Comparison of ENCODE assay signal across 10 cellular contexts in the genomic region with DNA sequence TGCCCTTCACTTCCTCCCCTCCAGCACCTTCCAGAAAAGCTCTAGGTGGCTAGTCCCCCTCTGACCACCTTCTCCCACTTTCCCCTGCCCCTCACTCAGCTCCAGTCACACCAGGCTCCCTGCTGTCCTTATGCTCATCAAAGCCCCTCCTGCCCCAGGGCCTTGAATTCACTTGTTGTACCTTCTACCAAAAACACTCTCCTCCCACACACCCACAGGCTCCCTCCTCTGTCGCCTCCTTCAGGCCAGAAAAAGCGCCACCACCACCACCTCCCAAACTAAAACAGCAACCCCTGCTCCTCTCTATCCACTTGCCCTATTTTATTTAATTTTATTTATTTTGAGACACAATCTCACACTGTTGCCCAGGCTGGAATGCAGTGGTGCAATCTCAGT. TPM values are rescaled to one million over a fixed set of nuclear protein-coding genes. Genes with fewer than 3 reads are reported as not detected.
A peak's percentile ranks its signal among the peaks of the same experiment; 100 is the strongest.
DNase-seq lines count a peak whose midpoint lies in the region; ATAC-seq and TF ChIP-seq lines count a peak whose summit lies in the region.
"Had no signal": no experiment of that assay in that cellular context is flagged by ENCODE, and none has a peak within 500 bp of the region (broad histone marks: within the 10 kb centered on the region; RNA-seq: fewer than 3 reads in every experiment).

No MANE protein-coding gene starts in this region.

- DNase-seq in AG09319 (ENCODE audit: extremely low read depth, low read depth) (no peak), HCT116 (ENCODE audit: low read depth, low spot score) (no peak), left lung (no peak), smooth muscle cell (lab: John Stamatoyannopoulos, UW; ENCODE audit: unreplicated experiment) (no peak), DMS53 (lab: John Stamatoyannopoulos, UW) (no peak), NCI-H748 treated with DMSO at 0.1 percent for 48 hours (lab: John Stamatoyannopoulos, UW) (no peak)
- DNase-seq in activated T-cell treated with anti-CD3 and anti-CD28 coated beads, Interleukin-2, amount 50 U/mL, for 4 hours: peak; percentile 17
- DNase-seq in effector CD4-positive, alpha-beta T cell: no peak
- DNase-seq: NCI-H524 treated with DMSO at 0.1 percent for 48 hours had no signal

- no peaks in the 10 kb centered on the region for H3F3A ChIP-seq in smooth muscle cell (ENCODE audit: low read depth)

- H3K27me3 ChIP-seq in HCT116 (ENCODE audit: insufficient read depth, low read length) (no peaks in the 10 kb centered on the region), left lung (no peaks in the 10 kb centered on the region), smooth muscle cell (ENCODE audit: low read depth) (no peaks in the 10 kb centered on the region)
- H3K27me3 ChIP-seq: ascending aorta had no signal

- no peaks in the 10 kb centered on the region for H4K20me1 ChIP-seq in HCT116 (ENCODE audit: insufficient read depth)
- H4K20me1 ChIP-seq in smooth muscle cell (ENCODE audit: low read depth): no peaks in the 10 kb centered on the region

- H3K79me2 ChIP-seq in HCT116 (ENCODE audit: insufficient read depth, low read length) (no peaks in the 10 kb centered on the region), smooth muscle cell (ENCODE audit: low read depth) (no peaks in the 10 kb centered on the region)

- no peak overlapping the region for H3K4me3 ChIP-seq in HCT116 (replicated peaks in 1 of 2; ENCODE audit: low read depth in 1 of 2, low read length in 2 of 2)
- H3K4me3 ChIP-seq in left lung: no peak overlapping the region
- no peak overlapping the region for H3K4me3 ChIP-seq in smooth muscle cell
- H3K4me3 ChIP-seq: ascending aorta had no signal

- peaks cover 45 to 52% of the 10 kb centered on the region in 2 experiments for H3K4me1 ChIP-seq in HCT116 (ENCODE audit: control insufficient read depth in 1 of 2, insufficient read depth in 2 of 2, low read length in 2 of 2)
- peaks cover 15 to 51% of the 10 kb centered on the region in 2 donors for H3K4me1 ChIP-seq in left lung
- H3K4me1 ChIP-seq in smooth muscle cell (ENCODE audit: low read depth): no peaks in the 10 kb centered on the region

- H3K4me2 ChIP-seq in HCT116 (ENCODE audit: low read length): no peak overlapping the region
- no peak overlapping the region for H3K4me2 ChIP-seq in smooth muscle cell

- TF ChIP-seq POLR2A in HCT116 (IDR thresholded peaks at IDR 0.05; ENCODE audit: borderline replicate concordance, extremely low read depth, insufficient read depth, insufficient read length): no peak

- no peak overlapping the region for H3K4me3 Mint-ChIP-seq in activated T-cell treated with anti-CD3 and anti-CD28 coated beads, Interleukin-2, amount 50 U/mL, for 4 hours

- no peaks in the 10 kb centered on the region for H3K27me3 Mint-ChIP-seq in activated T-cell treated with anti-CD3 and anti-CD28 coated beads, Interleukin-2, amount 50 U/mL, for 4 hours (ENCODE audit: low read depth)

- peak; percentile 18 for TF ChIP-seq CTCF in AG09319 (IDR thresholded peaks at IDR 0.05; ENCODE audit: low read depth, low read length)
- TF ChIP-seq CTCF in HCT116 (IDR thresholded peaks at IDR 0.05 in 2 of 3, conservative IDR thresholded peaks at IDR 0.05 in 1 of 3; ENCODE audit: borderline replicate concordance in 1 of 3, insufficient read depth in 1 of 3, low read depth in 2 of 3, low read length in 2 of 3): peak; percentile 16 to 72 (median 64); a peak in 4 of 6 replicates
- peak in 1 of 2 donors; percentile 16 for TF ChIP-seq CTCF in left lung (IDR thresholded peaks at IDR 0.05)
- TF ChIP-seq CTCF in smooth muscle cell (IDR thresholded peaks at IDR 0.05; ENCODE audit: borderline replicate concordance, insufficient read depth, poor library complexity, severe bottlenecking): no peak

- H3K36me3 ChIP-seq in HCT116 (ENCODE audit: control insufficient read depth in 1 of 2, insufficient read depth in 2 of 2, low read length in 2 of 2): no peaks in the 10 kb centered on the region
- H3K36me3 ChIP-seq in left lung: no peaks in the 10 kb centered on the region
- H3K36me3 ChIP-seq in smooth muscle cell (ENCODE audit: low read depth): no peaks in the 10 kb centered on the region
- H3K36me3 ChIP-seq: ascending aorta had no signal

- POLR2A ChIA-PET in HCT116 (lab: Charles Lee): interaction anchor here (0.5 kb wide), 1 partner anchor 151 kb away, joined by 3 read pairs; no protein-coding TSS in a partner anchor

- peak; percentile 43 for ATAC-seq in HCT116
- ATAC-seq in activated T-cell treated with anti-CD3 and anti-CD28 coated beads, Interleukin-2, amount 50 U/mL, for 4 hours: no peak
- no peak for ATAC-seq in left lung

- CTCF ChIA-PET in HCT116 (lab: Charles Lee): interaction anchor here (0.6 to 2.2 kb wide), 3 partner anchors 9 to 77 kb away, joined by 4 to 11 read pairs (median 8); no protein-coding TSS in a partner anchor

- 72% methylated on average over 2 of the region's 2 CpGs for WGBS in smooth muscle cell (ENCODE audit: low lambda C conversion rate)

- no peaks in the 10 kb centered on the region for H3K36me3 Mint-ChIP-seq in activated T-cell treated with anti-CD3 and anti-CD28 coated beads, Interleukin-2, amount 50 U/mL, for 4 hours (ENCODE audit: insufficient read depth)

- intact Hi-C loops in HCT116 (cut with micrococcal nuclease): no loop called here
- intact Hi-C loops in left lung (cut with DNase I): no loop called here

- BruUV-seq in HCT116 (replicated peaks; lab: Mats Ljungman, UMichigan): no TSS peak

- H2AFZ ChIP-seq in HCT116 (ENCODE audit: low read depth, low read length, poor library complexity, severe bottlenecking) (no peak overlapping the region), smooth muscle cell (ENCODE audit: low read depth) (no peak overlapping the region)

- no peaks in the 10 kb centered on the region for H3K9me2 ChIP-seq in HCT116 (ENCODE audit: insufficient read depth)

- H3K4me1 Mint-ChIP-seq in activated T-cell treated with anti-CD3 and anti-CD28 coated beads, Interleukin-2, amount 50 U/mL, for 4 hours (ENCODE audit: low read depth): peaks cover 27% of the 10 kb centered on the region

- H3K27ac ChIP-seq in HCT116 (ENCODE audit: low read depth, low read length): no peak overlapping the region
- H3K27ac ChIP-seq in left lung: peak overlapping the region; percentile 65
- H3K27ac ChIP-seq in smooth muscle cell (ENCODE audit: low read depth): no peak overlapping the region
- H3K27ac ChIP-seq: ascending aorta had no signal

- no peak; the same call in none of the 2 replicates for TF ChIP-seq RAD21 in HCT116 (IDR thresholded peaks at IDR 0.05; ENCODE audit: low read depth)

- H3K9ac ChIP-seq in HCT116 (ENCODE audit: low read length) (no peak overlapping the region), smooth muscle cell (ENCODE audit: low read depth) (no peak overlapping the region)

- H3K9me3 ChIP-seq in HCT116 (ENCODE audit: control insufficient read depth in 1 of 2, insufficient read depth in 1 of 2, low read depth in 1 of 2, low read length in 2 of 2) (no peaks in the 10 kb centered on the region), left lung (no peaks in the 10 kb centered on the region), smooth muscle cell (replicated peaks; ENCODE audit: low read depth) (no peaks in the 10 kb centered on the region)
- H3K9me3 ChIP-seq: ascending aorta had no signal

- RAD21 ChIA-PET in HCT116 (lab: Charles Lee; ENCODE audit: low non-redundant PET in 1 of 2, low total read pairs in 2 of 2, uncharacterized antibody in 2 of 2, unreplicated experiment in 2 of 2): no interaction called here

- H3K9me3 Mint-ChIP-seq in activated T-cell treated with anti-CD3 and anti-CD28 coated beads, Interleukin-2, amount 50 U/mL, for 4 hours: no peaks in the 10 kb centered on the region

TF ChIP-seq in HCT116, 20 proteins besides CTCF, POLR2A, EP300 and RAD21:
- TF ChIP-seq CBX3 (IDR thresholded peaks at IDR 0.05; ENCODE audit: low read depth): peak; percentile 44; the same call in 1 of the 2 replicates
- TF ChIP-seq SIN3A (IDR thresholded peaks at IDR 0.05; ENCODE audit: low read depth): no peak

RNA-seq across cellular contexts. Expression of a gene that starts 4.8 kb away (rescaled TPM):
- not detected for total RNA-seq in HCT116 (2021; ENCODE audit: unreplicated experiment)
- not detected in 2 replicates for polyA plus RNA-seq in HCT116 (2012)
- not detected for total RNA-seq in activated T-cell treated with anti-CD3 and anti-CD28 coated beads, Interleukin-2, amount 50 U/mL, for 4 hours
- under 1 TPM in 1 of 2 donors, not detected in 1; 0.20 TPM for total RNA-seq in left lung
- total RNA-seq in smooth muscle cell: not detected in 2 replicates
- polyA plus RNA-seq in smooth muscle cell: not detected in 2 replicates
- total RNA-seq: ascending aorta had no signal

RNA-seq across cellular contexts. Expression of a gene that starts 22.9 kb away (rescaled TPM):
- total RNA-seq in HCT116 (2021; ENCODE audit: unreplicated experiment) (4.0 TPM), left lung (1 to 10 TPM; 4.1 to 5.4 TPM), smooth muscle cell (0.81 and 1.5 TPM in 2 replicates)
- 5.7 and 6.6 TPM in 2 replicates for polyA plus RNA-seq in HCT116 (2012)
- total RNA-seq in activated T-cell treated with anti-CD3 and anti-CD28 coated beads, Interleukin-2, amount 50 U/mL, for 4 hours: under 1 TPM; 0.33 to 0.86 (median 0.74) TPM
- polyA plus RNA-seq in smooth muscle cell: 0.88 and 2.4 TPM in 2 replicates

RNA-seq across cellular contexts. Expression of a gene that starts 50.5 kb away (rescaled TPM):
- total RNA-seq in HCT116 (2021; ENCODE audit: unreplicated experiment): 62.0 TPM
- 73.6 and 73.8 TPM in 2 replicates for polyA plus RNA-seq in HCT116 (2012)
- total RNA-seq in activated T-cell treated with anti-CD3 and anti-CD28 coated beads, Interleukin-2, amount 50 U/mL, for 4 hours: 10 to 100 TPM in 1 of 3 donors, 1 to 10 TPM in 2; 8.5 to 13.9 (median 9.9) TPM
- total RNA-seq in left lung: 10 to 100 TPM; 46.3 to 67.9 TPM
- total RNA-seq in smooth muscle cell: 23.5 and 25.4 TPM in 2 replicates
- 28.5 and 35.0 TPM in 2 replicates for polyA plus RNA-seq in smooth muscle cell

RNA-seq across cellular contexts. Expression of a gene that starts 54.3 kb away (rescaled TPM):
- total RNA-seq in HCT116 (2021; ENCODE audit: unreplicated experiment) (37.9 TPM), left lung (10 to 100 TPM; 48.2 to 79.9 TPM), smooth muscle cell (8.1 and 12.2 TPM in 2 replicates)
- polyA plus RNA-seq in HCT116 (2012): 33.1 and 43.5 TPM in 2 replicates
- 10 to 100 TPM; 27.9 to 35.3 (median 34.6) TPM for total RNA-seq in activated T-cell treated with anti-CD3 and anti-CD28 coated beads, Interleukin-2, amount 50 U/mL, for 4 hours
- 52.8 and 54.0 TPM in 2 replicates for polyA plus RNA-seq in smooth muscle cell

Comparison
In these comparisons a context has a peak if more than half of its experiments do, and no peak if none do; other contexts are left out.
1. H3K27ac ChIP-seq: peak in left lung (2 of 2); none in HCT116 (single experiment) and smooth muscle cell (single experiment).